14 cellular contexts compared by ENCODE assay signal in the genomic region with DNA sequence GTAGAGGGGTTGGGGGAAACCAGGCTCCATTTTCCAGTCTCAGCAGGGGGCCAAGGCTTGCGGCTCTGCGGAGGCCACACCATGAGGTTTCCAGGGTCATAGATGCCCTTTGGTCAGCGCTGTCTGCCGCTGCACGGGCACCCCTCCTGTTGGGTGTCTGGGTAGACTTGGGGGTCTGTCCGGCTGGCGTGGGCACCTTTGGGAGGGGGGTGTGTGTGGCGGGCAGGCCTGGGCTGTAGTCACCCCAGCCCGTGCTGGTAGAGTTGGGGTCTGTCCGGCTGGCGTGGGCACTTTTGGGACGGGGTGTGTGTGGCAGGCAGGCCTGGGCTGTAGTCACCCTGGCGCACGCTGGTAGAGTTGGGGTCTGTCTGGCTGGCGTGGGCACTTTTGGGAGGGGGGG. TPM values are rescaled to one million over a fixed set of nuclear protein-coding genes. Genes with fewer than 3 reads are reported as not detected.
DNase-seq lines count a peak whose midpoint lies in the region; ATAC-seq and TF ChIP-seq lines count a peak whose summit lies in the region.
"Had no signal": no experiment of that assay in that cellular context is flagged by ENCODE, and none has a peak within 500 bp of the region (broad histone marks: within the 10 kb centered on the region; RNA-seq: fewer than 3 reads in every experiment).

No MANE protein-coding gene starts in this region.

- DNase-seq in activated T-cell treated with anti-CD3 and anti-CD28 coated beads, Interleukin-2, amount 50 U/mL, for 24 hours = no peak
- no peak for DNase-seq in activated T-cell treated with anti-CD3 and anti-CD28 coated beads, Interleukin-2, amount 50 U/mL, for 48 hours
- DNase-seq in esophagus muscularis mucosa (ENCODE audit: extremely low spot score) (no peak), neuronal stem cell (ENCODE audit: low spot score) (no peak), tibial nerve (ENCODE audit: low spot score in 2 of 2) (no peak), GM10248 (ENCODE audit: extremely low spot score) (no peak), epidermal melanocyte (ENCODE audit: insufficient read length, low spot score) (no peak)
- DNase-seq: 8988T, GF-D8, NCI-H1092 had no signal

- no peaks in the 10 kb centered on the region for H3K79me1 ChIP-seq in neuronal stem cell (ENCODE audit: low read depth, low read length)

- no peak for TF ChIP-seq EP300 in esophagus muscularis mucosa (IDR thresholded peaks at IDR 0.05)
- no peak for TF ChIP-seq EP300 in tibial nerve (IDR thresholded peaks at IDR 0.05)

- peak overlapping the region; percentile 36 to 53 (median 40) for H3K4me3 ChIP-seq in esophagus muscularis mucosa
- H3K4me3 ChIP-seq in neuronal stem cell (ENCODE audit: low read length in 2 of 2) = no peak overlapping the region
- peak overlapping the region in 2 of 4 donors; percentile 11 to 41 for H3K4me3 ChIP-seq in tibial nerve
- H3K4me3 ChIP-seq: SK-N-MC had no signal

- ATAC-seq in HG03354 (IDR thresholded peaks at IDR 0.05; ENCODE audit: poor library complexity, severe bottlenecking, unreplicated experiment) = no peak

- WGBS in esophagus muscularis mucosa = 94% methylated on average over 6 of the region's 15 CpGs
- no CpG with 5 or more reads among the region's 15 CpGs for WGBS in neuronal stem cell (ENCODE audit: extremely low coverage in 2 of 2, insufficient read length in 2 of 2, insufficient replicate concordance in 1 of 2), 2 donors
- WGBS in tibial nerve, 2 donors = 48 to 69% methylated on average over 3 to 12 of the region's 15 CpGs

- H3K27ac Mint-ChIP-seq in activated T-cell treated with anti-CD3 and anti-CD28 coated beads, Interleukin-2, amount 50 U/mL, for 24 hours = peak overlapping the region; percentile 85

- no peak overlapping the region for H2AFZ ChIP-seq in neuronal stem cell (ENCODE audit: low read length)

- H3K14ac ChIP-seq in neuronal stem cell (ENCODE audit: low read length) = no peak overlapping the region

- no peak overlapping the region for H4K8ac ChIP-seq in neuronal stem cell (ENCODE audit: low read depth, low read length)

- no peaks in the 10 kb centered on the region for H3K27me3 Mint-ChIP-seq in activated T-cell treated with anti-CD3 and anti-CD28 coated beads, Interleukin-2, amount 50 U/mL, for 24 hours

- H3K18ac ChIP-seq in neuronal stem cell (ENCODE audit: low read length) = peak overlapping the region; percentile 93

- TF ChIP-seq POLR2A in esophagus muscularis mucosa (IDR thresholded peaks at IDR 0.05; ENCODE audit: low read depth) = no peak
- no peak for TF ChIP-seq POLR2A in tibial nerve (IDR thresholded peaks at IDR 0.05)

- no peak overlapping the region for H3K23ac ChIP-seq in neuronal stem cell (ENCODE audit: low read depth, low read length, poor library complexity)

- POLR2A ChIA-PET in GM10248 (lab: Yijun Ruan, JAX) = no interaction called here

- no peaks in the 10 kb centered on the region for H3K9me3 Mint-ChIP-seq in activated T-cell treated with anti-CD3 and anti-CD28 coated beads, Interleukin-2, amount 50 U/mL, for 24 hours

- peak overlapping the region; percentile 77 for H2BK5ac ChIP-seq in neuronal stem cell (ENCODE audit: low read length)

- H3K4ac ChIP-seq in neuronal stem cell (ENCODE audit: low read length) = no peak overlapping the region

- TF ChIP-seq CTCF in esophagus muscularis mucosa (IDR thresholded peaks at IDR 0.05) (no peak), tibial nerve (IDR thresholded peaks at IDR 0.05) (no peak), GM10248 (IDR thresholded peaks at IDR 0.05; ENCODE audit: control extremely low read depth, extremely low read depth, low read depth, missing control alignments) (no peak)

- H3K9ac ChIP-seq in neuronal stem cell (ENCODE audit: low read depth, low read length, poor library complexity) = no peak overlapping the region

- no peak overlapping the region for H2BK120ac ChIP-seq in neuronal stem cell (ENCODE audit: low read depth, low read length)

- no peaks in the 10 kb centered on the region for H3K36me3 ChIP-seq in esophagus muscularis mucosa
- no peaks in the 10 kb centered on the region for H3K36me3 ChIP-seq in neuronal stem cell (replicated peaks in 1 of 2; ENCODE audit: control insufficient read depth in 2 of 2, insufficient read depth in 2 of 2, low read length in 2 of 2)
- no peaks in the 10 kb centered on the region for H3K36me3 ChIP-seq in tibial nerve

- no peak overlapping the region for H3K4me2 ChIP-seq in neuronal stem cell (ENCODE audit: insufficient read depth, low read length, poor library complexity, severe bottlenecking)

- H3K27me3 ChIP-seq in esophagus muscularis mucosa (peaks cover 0 to 21% (median 2%) of the 10 kb centered on the region in 4 donors), neuronal stem cell (ENCODE audit: control insufficient read depth in 3 of 3, insufficient read depth in 3 of 3, low read depth in 1 of 3, low read length in 3 of 3) (peaks cover 0 to 3% (median 0%) of the 10 kb centered on the region in 3 experiments), tibial nerve (peaks cover 0 to 16% of the 10 kb centered on the region in 2 donors)
- H3K27me3 ChIP-seq: neutrophil had no signal

- H3K4me1 ChIP-seq in esophagus muscularis mucosa = peaks cover 12 to 70% (median 64%) of the 10 kb centered on the region in 4 donors
- peaks cover 10 to 28% of the 10 kb centered on the region in 2 donors for H3K4me1 ChIP-seq in neuronal stem cell (ENCODE audit: control insufficient read depth in 2 of 2, insufficient read depth in 1 of 2, low read depth in 1 of 2, low read length in 2 of 2)
- peaks cover 0 to 80% (median 32%) of the 10 kb centered on the region in 4 donors for H3K4me1 ChIP-seq in tibial nerve

- peak overlapping the region; percentile 73 for H2BK12ac ChIP-seq in neuronal stem cell (ENCODE audit: low read length)

- CTCF ChIA-PET in GM10248 (lab: Yijun Ruan, JAX) = no interaction called here

- peak overlapping the region; percentile 99 for H2BK15ac ChIP-seq in neuronal stem cell (ENCODE audit: low read length)

- H3K9me3 ChIP-seq in esophagus muscularis mucosa (no peaks in the 10 kb centered on the region), neuronal stem cell (replicated peaks in 1 of 2; ENCODE audit: control insufficient read depth in 2 of 2, insufficient read depth in 1 of 2, low read depth in 1 of 2, low read length in 2 of 2) (no peaks in the 10 kb centered on the region), tibial nerve (no peaks in the 10 kb centered on the region)
- H3K9me3 ChIP-seq: neutrophil had no signal

- intact Hi-C loops in esophagus muscularis mucosa (cut with DNase I) = no loop called here

- peaks cover 60% of the 10 kb centered on the region for H3K4me1 Mint-ChIP-seq in activated T-cell treated with anti-CD3 and anti-CD28 coated beads, Interleukin-2, amount 50 U/mL, for 24 hours (ENCODE audit: low read depth)

- H2AK5ac ChIP-seq in neuronal stem cell (ENCODE audit: low read depth, low read length) = peak overlapping the region; percentile 88

- H4K91ac ChIP-seq in neuronal stem cell (ENCODE audit: low read depth, low read length, poor library complexity) = no peak overlapping the region

- H3K36me3 Mint-ChIP-seq in activated T-cell treated with anti-CD3 and anti-CD28 coated beads, Interleukin-2, amount 50 U/mL, for 24 hours (ENCODE audit: low read depth) = peaks cover 2% of the 10 kb centered on the region

- H3K27ac ChIP-seq in esophagus muscularis mucosa (replicated peaks in 1 of 4) = peak overlapping the region in 3 of 4 donors; percentile 45 to 72 (median 64)
- no peak overlapping the region for H3K27ac ChIP-seq in neuronal stem cell (replicated peaks; ENCODE audit: low read length)
- peak overlapping the region; percentile 33 to 77 (median 52) for H3K27ac ChIP-seq in tibial nerve
- H3K27ac ChIP-seq: SK-N-MC had no signal

- no peak overlapping the region for H3K4me3 Mint-ChIP-seq in activated T-cell treated with anti-CD3 and anti-CD28 coated beads, Interleukin-2, amount 50 U/mL, for 24 hours

RNA-seq across cellular contexts. Expression of gene LSP1, which starts 18.6 kb away (rescaled TPM):
- 10 to 100 TPM; 10.3 to 36.5 (median 35.4) TPM for total RNA-seq in esophagus muscularis mucosa
- 0.13 TPM for polyA plus RNA-seq in neuronal stem cell (2013, experiment 1 of 2)
- polyA plus RNA-seq in neuronal stem cell (2013, experiment 2 of 2) = 0.73 TPM
- 10 to 100 TPM; 36.9 to 69.0 (median 50.2) TPM for total RNA-seq in tibial nerve

RNA-seq across cellular contexts. Expression of gene PRR33, which starts 20.2 kb away (rescaled TPM):
- not detected for total RNA-seq in esophagus muscularis mucosa
- not detected for polyA plus RNA-seq in neuronal stem cell (2013, experiment 1 of 2)
- not detected for polyA plus RNA-seq in neuronal stem cell (2013, experiment 2 of 2)
- not detected for total RNA-seq in tibial nerve
- total RNA-seq: left colon had no signal

RNA-seq across cellular contexts. Expression of gene TNNI2, which starts 32.8 kb away (rescaled TPM):
- total RNA-seq in esophagus muscularis mucosa = 1 to 10 TPM in 1 of 4 donors, not detected in 3; 4.2 TPM
- polyA plus RNA-seq in neuronal stem cell (2013, experiment 1 of 2) = 0.13 TPM
- polyA plus RNA-seq in neuronal stem cell (2013, experiment 2 of 2) = not detected
- not detected for total RNA-seq in tibial nerve

RNA-seq across cellular contexts. Expression of gene SYT8, which starts 36.7 kb away (rescaled TPM):
- total RNA-seq in esophagus muscularis mucosa (not detected), tibial nerve (1 to 10 TPM in 2 of 4 donors, under 1 TPM in 1, not detected in 1; 0.39 to 4.2 (median 1.0) TPM)
- not detected for polyA plus RNA-seq in neuronal stem cell (2013, experiment 1 of 2)
- not detected for polyA plus RNA-seq in neuronal stem cell (2013, experiment 2 of 2)

RNA-seq across cellular contexts. Expression of gene TNNT3, which starts 48.0 kb away (rescaled TPM):
- total RNA-seq in esophagus muscularis mucosa = 1 to 10 TPM; 2.8 to 6.0 (median 3.6) TPM
- polyA plus RNA-seq in neuronal stem cell (2013, experiment 1 of 2) = 0.49 TPM
- polyA plus RNA-seq in neuronal stem cell (2013, experiment 2 of 2) = 0.32 TPM
- total RNA-seq in tibial nerve = 1 to 10 TPM; 4.4 to 8.6 (median 6.1) TPM

Comparison
In these comparisons a context has a peak if more than half of its experiments do, and no peak if none do; other contexts are left out.
1. H3K4me3 ChIP-seq: peak in esophagus muscularis mucosa (4 of 4); none in neuronal stem cell (0 of 2).